Comparison of ENCODE assay signal across 9 cellular contexts in genomic region chr14:20477211-20477876, GRCh38. TPM values are rescaled to one million over a fixed set of nuclear protein-coding genes. Genes with fewer than 3 reads are reported as not detected.
DNase-seq lines count a peak whose midpoint lies in the region; ATAC-seq and TF ChIP-seq lines count a peak whose summit lies in the region.
"Had no signal": no experiment of that assay in that cellular context is flagged by ENCODE, and none has a peak within 500 bp of the region (broad histone marks: within the 10 kb centered on the region; RNA-seq: fewer than 3 reads in every experiment).

No MANE protein-coding gene starts in this region.

- H3K36me3 Mint-ChIP-seq in osteocyte (ENCODE audit: unreplicated experiment), result peaks cover 25% of the 10 kb centered on the region

- H3K4me1 ChIP-seq in HEK293 (ENCODE audit: control insufficient read depth, insufficient read depth, low read length) (peaks cover 2% of the 10 kb centered on the region; the same call in 1 of the 2 replicates), tibial nerve (peaks cover 0 to 16% (median 0%) of the 10 kb centered on the region in 4 donors)

- peak overlapping the region; percentile 3 for H3K27ac Mint-ChIP-seq in osteocyte (ENCODE audit: unreplicated experiment)

- H3K9me3 ChIP-seq in HEK293 (ENCODE audit: control insufficient read depth, insufficient read depth, low read depth, low read length) (no peaks in the 10 kb centered on the region), tibial nerve (no peaks in the 10 kb centered on the region)

- H3K27ac ChIP-seq in HEK293 (ENCODE audit: extremely low read depth, low read depth, low read length) (no peak overlapping the region; the same call in 1 of the 2 replicates), tibial nerve (peak overlapping the region in 2 of 4 donors; percentile 35 to 51)

- TF ChIP-seq CTCF in HEK293 (tag by site-specific recombination; IDR thresholded peaks at IDR 0.05) (no peak), osteocyte (IDR thresholded peaks at IDR 0.05) (no peak), tibial nerve (IDR thresholded peaks at IDR 0.05) (no peak)

- 61 to 66% methylated on average over 1 of the region's 1 CpG for WGBS in tibial nerve, 2 donors

- no peaks in the 10 kb centered on the region for H3K4me1 Mint-ChIP-seq in osteocyte (ENCODE audit: unreplicated experiment)

- peaks cover 44 to 63% of the 10 kb centered on the region in 2 experiments for H3K36me3 ChIP-seq in HEK293 (ENCODE audit: control insufficient read depth in 2 of 2, insufficient read depth in 1 of 2, low read length in 2 of 2)
- H3K36me3 ChIP-seq in tibial nerve, result peaks cover 0 to 51% (median 14%) of the 10 kb centered on the region in 3 donors

- ATAC-seq in SK-N-SH treated with all-trans-retinoic acid at 6 μM for 48 hours (peak; percentile 44), GM18909 (IDR thresholded peaks at IDR 0.05; ENCODE audit: poor library complexity, unreplicated experiment) (no peak), HG02970 (IDR thresholded peaks at IDR 0.05; ENCODE audit: low FRiP score, unreplicated experiment) (no peak)

- H3K9me3 Mint-ChIP-seq in osteocyte (ENCODE audit: unreplicated experiment), result no peaks in the 10 kb centered on the region

- TF ChIP-seq EP300 in tibial nerve (IDR thresholded peaks at IDR 0.05), result peak in 1 of 2 donors; percentile 15

- CTCF ChIA-PET in HEK293 (lab: Yijun Ruan, JAX), result interaction anchor here (1.1 kb wide), 1 partner anchor 54 kb away, joined by 4 read pairs; no protein-coding TSS in a partner anchor

- peaks cover 5% of the 10 kb centered on the region for H3K27me3 Mint-ChIP-seq in osteocyte (ENCODE audit: unreplicated experiment)

- TF ChIP-seq POLR2A in tibial nerve (IDR thresholded peaks at IDR 0.05), result no peak

- peak; percentile 20 for DNase-seq in effector CD4-positive, alpha-beta T cell
- DNase-seq in osteocyte (ENCODE audit: extremely low spot score, unreplicated experiment) (no peak), HK-2 (ENCODE audit: unreplicated experiment) (no peak), tibial nerve (ENCODE audit: low spot score in 2 of 2) (no peak)

- H3K4me3 ChIP-seq in HEK293 (ENCODE audit: low read depth, low read length), result no peak overlapping the region
- H3K4me3 ChIP-seq in tibial nerve, result no peak overlapping the region

- POLR2A ChIA-PET in HEK293 (lab: Yijun Ruan, JAX), result interaction anchor here (0.8 to 1.9 kb wide), 2 partner anchors 15 to 16 kb away, joined by 3 to 7 read pairs; partner anchors contain the start of gene PIP4P1

- H3K4me3 Mint-ChIP-seq in osteocyte (ENCODE audit: unreplicated experiment), result no peak overlapping the region

- H3K27me3 ChIP-seq in tibial nerve, result no peaks in the 10 kb centered on the region

TF ChIP-seq in HEK293, 187 proteins besides CTCF, POLR2A, EP300 and RAD21 (continues in another document):
- TF ChIP-seq, protein P1, sequence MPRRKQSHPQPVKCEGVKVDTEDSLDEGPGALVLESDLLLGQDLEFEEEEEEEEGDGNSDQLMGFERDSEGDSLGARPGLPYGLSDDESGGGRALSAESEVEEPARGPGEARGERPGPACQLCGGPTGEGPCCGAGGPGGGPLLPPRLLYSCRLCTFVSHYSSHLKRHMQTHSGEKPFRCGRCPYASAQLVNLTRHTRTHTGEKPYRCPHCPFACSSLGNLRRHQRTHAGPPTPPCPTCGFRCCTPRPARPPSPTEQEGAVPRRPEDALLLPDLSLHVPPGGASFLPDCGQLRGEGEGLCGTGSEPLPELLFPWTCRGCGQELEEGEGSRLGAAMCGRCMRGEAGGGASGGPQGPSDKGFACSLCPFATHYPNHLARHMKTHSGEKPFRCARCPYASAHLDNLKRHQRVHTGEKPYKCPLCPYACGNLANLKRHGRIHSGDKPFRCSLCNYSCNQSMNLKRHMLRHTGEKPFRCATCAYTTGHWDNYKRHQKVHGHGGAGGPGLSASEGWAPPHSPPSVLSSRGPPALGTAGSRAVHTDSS (tag by site-specific recombination; IDR thresholded peaks at IDR 0.05), result peak; percentile 55
- TF ChIP-seq FEZF1 (tag by site-specific recombination; IDR thresholded peaks at IDR 0.05) (peak; percentile 78), ZNF23 (tag by site-specific recombination; IDR thresholded peaks at IDR 0.05; ENCODE audit: borderline replicate concordance) (no peak), GLI4 (tag by site-specific recombination; IDR thresholded peaks at IDR 0.05) (no peak), ZNF596 (tag by site-specific recombination; IDR thresholded peaks at IDR 0.05) (no peak)
- TF ChIP-seq, protein P2, sequence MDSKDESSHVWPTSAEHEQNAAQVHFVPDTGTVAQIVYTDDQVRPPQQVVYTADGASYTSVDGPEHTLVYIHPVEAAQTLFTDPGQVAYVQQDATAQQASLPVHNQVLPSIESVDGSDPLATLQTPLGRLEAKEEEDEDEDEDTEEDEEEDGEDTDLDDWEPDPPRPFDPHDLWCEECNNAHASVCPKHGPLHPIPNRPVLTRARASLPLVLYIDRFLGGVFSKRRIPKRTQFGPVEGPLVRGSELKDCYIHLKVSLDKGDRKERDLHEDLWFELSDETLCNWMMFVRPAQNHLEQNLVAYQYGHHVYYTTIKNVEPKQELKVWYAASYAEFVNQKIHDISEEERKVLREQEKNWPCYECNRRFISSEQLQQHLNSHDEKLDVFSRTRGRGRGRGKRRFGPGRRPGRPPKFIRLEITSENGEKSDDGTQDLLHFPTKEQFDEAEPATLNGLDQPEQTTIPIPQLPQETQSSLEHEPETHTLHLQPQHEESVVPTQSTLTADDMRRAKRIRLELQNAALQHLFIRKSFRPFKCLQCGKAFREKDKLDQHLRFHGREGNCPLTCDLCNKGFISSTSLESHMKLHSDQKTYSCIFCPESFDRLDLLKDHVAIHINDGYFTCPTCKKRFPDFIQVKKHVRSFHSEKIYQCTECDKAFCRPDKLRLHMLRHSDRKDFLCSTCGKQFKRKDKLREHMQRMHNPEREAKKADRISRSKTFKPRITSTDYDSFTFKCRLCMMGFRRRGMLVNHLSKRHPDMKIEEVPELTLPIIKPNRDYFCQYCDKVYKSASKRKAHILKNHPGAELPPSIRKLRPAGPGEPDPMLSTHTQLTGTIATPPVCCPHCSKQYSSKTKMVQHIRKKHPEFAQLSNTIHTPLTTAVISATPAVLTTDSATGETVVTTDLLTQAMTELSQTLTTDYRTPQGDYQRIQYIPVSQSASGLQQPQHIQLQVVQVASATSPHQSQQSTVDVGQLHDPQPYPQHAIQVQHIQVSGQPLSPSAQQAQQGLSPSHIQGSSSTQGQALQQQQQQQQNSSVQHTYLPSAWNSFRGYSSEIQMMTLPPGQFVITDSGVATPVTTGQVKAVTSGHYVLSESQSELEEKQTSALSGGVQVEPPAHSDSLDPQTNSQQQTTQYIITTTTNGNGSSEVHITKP (tag by site-specific recombination; IDR thresholded peaks at IDR 0.05), result peak; percentile 25; the same call in 1 of the 2 replicates

TF ChIP-seq in SK-N-SH treated with all-trans-retinoic acid at 6 μM for 48 hours, 23 proteins besides CTCF, POLR2A, EP300 and RAD21:
- TF ChIP-seq TCF4 (CRISPR knock-in tag; IDR thresholded peaks at IDR 0.05; ENCODE audit: borderline replicate concordance), result peak; percentile 56; the same call in 1 of the 2 replicates
- TF ChIP-seq, protein P3, sequence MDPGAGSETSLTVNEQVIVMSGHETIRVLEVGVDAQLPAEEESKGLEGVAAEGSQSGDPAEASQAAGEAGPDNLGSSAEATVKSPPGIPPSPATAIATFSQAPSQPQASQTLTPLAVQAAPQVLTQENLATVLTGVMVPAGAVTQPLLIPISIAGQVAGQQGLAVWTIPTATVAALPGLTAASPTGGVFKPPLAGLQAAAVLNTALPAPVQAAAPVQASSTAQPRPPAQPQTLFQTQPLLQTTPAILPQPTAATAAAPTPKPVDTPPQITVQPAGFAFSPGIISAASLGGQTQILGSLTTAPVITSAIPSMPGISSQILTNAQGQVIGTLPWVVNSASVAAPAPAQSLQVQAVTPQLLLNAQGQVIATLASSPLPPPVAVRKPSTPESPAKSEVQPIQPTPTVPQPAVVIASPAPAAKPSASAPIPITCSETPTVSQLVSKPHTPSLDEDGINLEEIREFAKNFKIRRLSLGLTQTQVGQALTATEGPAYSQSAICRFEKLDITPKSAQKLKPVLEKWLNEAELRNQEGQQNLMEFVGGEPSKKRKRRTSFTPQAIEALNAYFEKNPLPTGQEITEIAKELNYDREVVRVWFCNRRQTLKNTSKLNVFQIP (CRISPR knock-in tag; IDR thresholded peaks at IDR 0.05; ENCODE audit: borderline replicate concordance, low read depth), result no peak

RNA-seq across cellular contexts. Expression of gene PNP, which starts 8.1 kb away (rescaled TPM):
- total RNA-seq in osteocyte (16.0 and 17.0 TPM in 2 replicates), tibial nerve (10 to 100 TPM; 17.0 to 37.5 (median 27.6) TPM)

RNA-seq across cellular contexts. Expression of gene PIP4P1, which starts 16.1 kb away (rescaled TPM):
- total RNA-seq in osteocyte, result 34.9 and 36.8 TPM in 2 replicates
- 10 to 100 TPM; 11.8 to 29.7 (median 23.9) TPM for total RNA-seq in tibial nerve

RNA-seq across cellular contexts. Expression of gene APEX1, which starts 22.3 kb away (rescaled TPM):
- total RNA-seq in osteocyte (232 and 241 TPM in 2 replicates), tibial nerve (100 to 1,000 TPM; 125 to 134 (median 131) TPM)

RNA-seq across cellular contexts. Expression of gene OSGEP, which starts 22.7 kb away (rescaled TPM):
- total RNA-seq in osteocyte, result 35.7 and 37.1 TPM in 2 replicates
- 100 to 1,000 TPM in 1 of 4 donors, 10 to 100 TPM in 3; 58.4 to 115 (median 70.6) TPM for total RNA-seq in tibial nerve

RNA-seq across cellular contexts. Expression of gene RNASE10, which starts 28.0 kb away (rescaled TPM):
- 0.40 and 1.1 TPM in 2 replicates for total RNA-seq in osteocyte
- total RNA-seq in tibial nerve, result under 1 TPM in 1 of 4 donors, not detected in 3; 0.44 TPM
- total RNA-seq: temporal lobe had no signal
